In the genomic region with DNA sequence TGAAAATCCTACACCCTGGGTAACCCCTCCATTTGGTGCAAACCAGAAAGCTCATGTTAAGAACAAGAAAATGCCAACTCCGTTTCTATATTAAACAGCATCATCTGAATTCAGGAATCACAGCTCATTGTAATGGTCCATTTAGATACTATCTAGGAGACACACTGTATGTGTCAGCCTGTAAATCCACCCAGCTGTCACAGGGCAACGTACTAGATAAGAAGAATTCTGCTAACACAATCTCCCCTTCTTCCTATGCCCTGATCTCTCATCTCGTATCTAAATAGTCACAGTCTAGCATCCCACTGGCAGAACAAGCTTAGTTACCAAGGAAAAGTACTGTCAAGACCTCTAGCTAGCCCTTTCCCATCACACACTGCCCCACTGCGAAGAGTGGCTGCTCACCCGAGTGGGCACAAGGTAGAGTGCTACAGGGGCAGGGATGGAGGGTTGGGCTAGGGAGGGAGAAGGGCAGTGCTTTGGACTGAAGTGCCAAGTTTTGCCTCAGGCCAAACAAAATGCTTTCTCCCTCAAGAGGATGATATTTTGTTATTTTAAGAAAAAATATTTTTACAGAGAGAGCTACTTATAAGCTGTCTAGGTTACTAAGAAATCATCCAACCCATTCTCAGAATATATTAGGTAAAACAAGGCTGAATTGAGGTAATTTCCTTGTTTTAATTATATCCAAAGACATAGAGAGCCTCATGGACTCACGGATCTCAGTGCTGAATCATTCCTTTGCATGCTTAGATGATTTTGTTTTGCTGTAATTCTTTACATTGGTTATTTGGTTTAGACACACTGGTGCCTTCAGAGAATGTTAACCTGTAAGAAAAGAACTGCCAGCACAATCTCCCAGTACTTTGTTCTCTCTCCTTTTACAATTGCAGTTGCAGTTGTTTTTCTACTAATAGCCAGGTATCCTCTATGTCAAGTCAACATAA, we compare ENCODE assay signal across 21 cellular contexts.
"Had no signal": no experiment of that assay in that cellular context is flagged by ENCODE, and none has a peak within 500 bp of the region (broad histone marks: within the 10 kb centered on the region; RNA-seq: fewer than 3 reads in every experiment).

No MANE protein-coding gene starts in this region.

- H3K27ac ChIP-seq: brain microvascular endothelial cell, epithelial cell of prostate, gastrocnemius medialis, heart right ventricle, left lung, psoas muscle, WERI-Rb-1 had no signal

- DNase-seq: activated CD4-positive, alpha-beta T cell treated with anti-CD3 and anti-CD28 coated beads for 36 hours; activated CD8-positive, alpha-beta T cell treated with anti-CD3 and anti-CD28 coated beads for 36 hours; activated effector memory CD4-positive, alpha-beta T cell treated with Interleukin-2 at 50 U/mL for 16 hours; activated naive CD4-positive, alpha-beta T cell treated with anti-CD3 and anti-CD28 coated beads, Interleukin-2, amount 50 U/mL, for 16 hours; activated T-cell treated with anti-CD3 and anti-CD28 coated beads, Interleukin-2, amount 50 U/mL, for 4 hours; amygdala; brain microvascular endothelial cell; cortex of kidney; effector CD4-positive, alpha-beta T cell; gastrocnemius medialis; heart right ventricle; left lung; occipital lobe; psoas muscle; stimulated activated naive CD8-positive, alpha-beta T cell treated with anti-CD3 and anti-CD28 coated beads, Interleukin-15, amount 100 ng/mL, for 72 hours; T-helper 17 cell; upper lobe of left lung; WERI-Rb-1 had no signal

- H3K27me3 ChIP-seq: brain microvascular endothelial cell, gastrocnemius medialis, heart right ventricle, left lung, upper lobe of left lung had no signal

- H3K4me1 ChIP-seq: gastrocnemius medialis, left lung, psoas muscle had no signal

- H3K4me3 ChIP-seq: gastrocnemius medialis, heart right ventricle, left lung, psoas muscle, upper lobe of left lung had no signal

- H3K9me3 ChIP-seq: gastrocnemius medialis, heart right ventricle, left lung, psoas muscle, upper lobe of left lung had no signal

- H3K36me3 ChIP-seq: brain microvascular endothelial cell, gastrocnemius medialis, heart right ventricle, left lung, upper lobe of left lung, WERI-Rb-1 had no signal

- ATAC-seq: activated CD4-positive, alpha-beta T cell treated with anti-CD3 and anti-CD28 coated beads for 36 hours; activated CD8-positive, alpha-beta T cell treated with anti-CD3 and anti-CD28 coated beads for 36 hours; activated T-cell treated with anti-CD3 and anti-CD28 coated beads, Interleukin-2, amount 50 U/mL, for 4 hours; gastrocnemius medialis; left lung; natural killer cell treated with Interleukin-12 subunit alpha and Interleukin-12 subunit beta and Interleukin-15 and Interleukin-18, amount 100 ng/mL, for 72 hours; psoas muscle; sciatic nerve; stimulated activated naive CD8-positive, alpha-beta T cell treated with anti-CD3 and anti-CD28 coated beads, Interleukin-15, amount 100 ng/mL, for 72 hours; T-helper 17 cell had no signal
